8 cellular contexts compared by ENCODE assay signal in the genomic region with DNA sequence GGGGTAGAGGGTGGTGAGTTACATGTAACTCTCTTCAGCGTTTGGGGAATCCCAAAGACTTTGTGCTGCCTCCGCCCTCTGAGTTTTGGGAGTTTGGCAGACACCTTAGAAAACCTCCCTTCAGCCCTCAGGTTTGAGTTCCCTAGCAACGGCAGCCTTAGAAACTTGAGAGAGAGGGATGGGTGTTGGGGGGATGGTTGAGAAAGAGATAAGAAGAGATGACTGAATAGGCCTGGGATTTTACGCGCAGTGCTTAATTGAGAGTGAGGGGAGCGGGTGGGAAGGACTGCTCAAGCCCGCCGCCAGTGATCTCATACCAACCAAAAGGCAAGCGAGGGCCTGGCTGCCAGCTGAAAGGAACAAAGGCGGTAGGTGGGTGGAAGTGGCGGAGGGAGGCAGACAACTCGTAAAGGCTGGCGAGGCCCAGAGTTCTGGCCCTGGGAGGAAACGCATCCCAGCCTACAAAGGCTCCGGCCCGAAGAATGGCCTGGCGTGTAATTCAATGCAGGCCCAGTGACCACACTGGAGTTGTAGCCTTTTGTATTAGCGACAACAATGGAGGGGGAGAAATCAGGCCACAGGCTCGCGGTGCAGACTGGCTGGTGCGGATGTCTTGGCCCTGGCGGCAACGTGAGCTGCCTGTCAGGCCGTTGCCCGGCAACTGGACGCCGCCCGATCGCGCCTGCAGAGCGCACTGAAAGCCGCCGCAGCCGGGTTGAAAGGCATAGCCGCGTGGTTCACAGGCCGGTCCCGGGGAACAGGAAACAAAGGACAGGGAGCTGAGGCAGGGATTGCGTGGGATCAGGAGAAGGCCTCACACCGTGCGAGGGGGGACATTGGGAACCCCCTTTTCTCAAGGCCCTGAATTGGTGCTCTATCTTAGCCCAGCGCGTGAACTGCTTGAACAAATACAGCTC. TPM values are rescaled to one million over a fixed set of nuclear protein-coding genes. Genes with fewer than 3 reads are reported as not detected.
DNase-seq lines count a peak whose midpoint lies in the region; ATAC-seq and TF ChIP-seq lines count a peak whose summit lies in the region.

No MANE protein-coding gene starts in this region.

- intact Hi-C loops in right cardiac atrium (cut with DNase I) = no loop called here

- no peak overlapping the region for H3K27ac ChIP-seq in right cardiac atrium (ENCODE audit: low read length)

- POLR2A ChIA-PET in BJ (lab: Charles Lee) = no interaction called here

- H3K27me3 ChIP-seq in BJ (ENCODE audit: control insufficient read depth, insufficient read depth, low read length) (peaks cover 2% of the 10 kb centered on the region; the same call in 1 of the 2 replicates), right cardiac atrium (ENCODE audit: control insufficient read depth, insufficient read depth) (no peaks in the 10 kb centered on the region)

- TF ChIP-seq CTCF in BJ (IDR thresholded peaks at IDR 0.05; ENCODE audit: insufficient read depth, low read depth, low read length) = no peak

- CTCF ChIA-PET in BJ (lab: Yijun Ruan, JAX) = interaction anchor here (0.7 kb wide), 1 partner anchor 9 kb away, joined by 3 read pairs; no protein-coding TSS in a partner anchor

- WGBS in right cardiac atrium = 28% methylated on average over 43 of the region's 43 CpGs

- DNase-seq in BJ (ENCODE audit: low read depth) = peak; percentile 11
- peak; percentile 69 for DNase-seq in NCI-H2196 treated with DMSO at 0.1 percent for 48 hours (lab: John Stamatoyannopoulos, UW; ENCODE audit: unreplicated experiment)
- DNase-seq in amniotic epithelial cell (ENCODE audit: low read depth) = peak; percentile 56
- peak; percentile 79 to 91 (median 91) for DNase-seq in right cardiac atrium
- peak; percentile 87 for DNase-seq in pons (ENCODE audit: low spot score)
- no peak for DNase-seq in NCI-H1694 treated with DMSO at 0.1 percent for 48 hours (lab: John Stamatoyannopoulos, UW)

- H3K4me3 ChIP-seq in BJ (ENCODE audit: low read depth, low read length) (peak overlapping the region; percentile 11; the same call in 1 of the 2 replicates), right cardiac atrium (ENCODE audit: low read length) (peak overlapping the region; percentile 3)

- peaks cover 2% of the 10 kb centered on the region for H3K4me1 ChIP-seq in right cardiac atrium (ENCODE audit: control insufficient read depth, insufficient read depth, low read length)

- no peaks in the 10 kb centered on the region for H3K9me3 ChIP-seq in right cardiac atrium (ENCODE audit: control insufficient read depth, low read length)

- no peaks in the 10 kb centered on the region for H3K36me3 ChIP-seq in BJ (ENCODE audit: control insufficient read depth, insufficient read depth, low read length)

- ATAC-seq in GM21825 (IDR thresholded peaks at IDR 0.05; ENCODE audit: unreplicated experiment) (peak; percentile 63), right cardiac atrium (peak; percentile 97 to 99), GM19397 (IDR thresholded peaks at IDR 0.05; ENCODE audit: unreplicated experiment) (no peak)

RNA-seq across cellular contexts. Expression of a gene that starts 39.9 kb away (rescaled TPM):
- polyA plus RNA-seq in BJ (2011; rRNA removed) (44.0 and 88.9 TPM in 2 replicates), right cardiac atrium (63.4 TPM)
- 27.0 and 31.2 TPM in 2 replicates for polyA minus RNA-seq in BJ (2011; rRNA and poly(A)+ RNA removed)
- total RNA-seq in right cardiac atrium = 10 to 100 TPM; 50.0 to 56.0 (median 54.3) TPM
